Comparison of ENCODE assay signal across 23 cellular contexts in the genomic region with DNA sequence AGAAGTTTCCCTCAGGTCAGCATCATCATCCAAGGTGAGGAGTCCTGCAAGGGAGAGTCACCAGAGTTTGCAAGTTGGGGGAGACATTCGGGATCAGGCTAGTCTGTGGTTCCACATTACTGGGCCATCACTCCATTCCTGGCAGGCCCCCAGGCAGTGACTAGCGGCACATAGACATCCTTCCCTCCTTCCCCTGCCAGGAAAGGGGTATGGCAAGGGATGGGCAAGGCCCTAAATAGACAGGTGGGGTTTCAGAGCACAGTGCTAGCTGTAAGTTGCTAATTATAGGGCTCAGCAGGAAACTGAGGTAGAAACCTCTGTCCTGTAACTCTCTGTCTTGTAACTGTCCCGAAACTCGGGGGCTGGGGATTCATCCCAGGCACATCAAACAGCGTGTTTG.
"Had no signal": no experiment of that assay in that cellular context is flagged by ENCODE, and none has a peak within 500 bp of the region (broad histone marks: within the 10 kb centered on the region; RNA-seq: fewer than 3 reads in every experiment).

No MANE protein-coding gene starts in this region.

- ATAC-seq: Panc1, PC-3, T-cell had no signal

- H3K36me3 Mint-ChIP-seq: T-cell had no signal

- DNase-seq: IMR-90; Karpas-422; KG1; MM.1S; NCI-H1092 treated with DMSO at 0.1 percent for 48 hours; NCI-H1436; NCI-H187; NCI-H2029; NCI-H2081 treated with DMSO at 0.1 percent for 48 hours; NCI-H2171; NCI-H226; NCI-H446; NCI-H510A; NCI-H524 treated with DMSO at 0.1 percent for 48 hours; NCI-H69; NCI-H774; NK-92 treated with Interleukin-12 subunit alpha and Interleukin-12 subunit beta, amount 100 ng/mL, for 24 hours; PC-3; SHP77; SK-N-SH; SW 1271; T-cell had no signal

- H3K4me3 Mint-ChIP-seq: T-cell had no signal

- H3K4me1 Mint-ChIP-seq: T-cell had no signal

- H3K27ac Mint-ChIP-seq: T-cell had no signal
